Comparison of ENCODE assay signal across 1 cellular context in the genomic region with DNA sequence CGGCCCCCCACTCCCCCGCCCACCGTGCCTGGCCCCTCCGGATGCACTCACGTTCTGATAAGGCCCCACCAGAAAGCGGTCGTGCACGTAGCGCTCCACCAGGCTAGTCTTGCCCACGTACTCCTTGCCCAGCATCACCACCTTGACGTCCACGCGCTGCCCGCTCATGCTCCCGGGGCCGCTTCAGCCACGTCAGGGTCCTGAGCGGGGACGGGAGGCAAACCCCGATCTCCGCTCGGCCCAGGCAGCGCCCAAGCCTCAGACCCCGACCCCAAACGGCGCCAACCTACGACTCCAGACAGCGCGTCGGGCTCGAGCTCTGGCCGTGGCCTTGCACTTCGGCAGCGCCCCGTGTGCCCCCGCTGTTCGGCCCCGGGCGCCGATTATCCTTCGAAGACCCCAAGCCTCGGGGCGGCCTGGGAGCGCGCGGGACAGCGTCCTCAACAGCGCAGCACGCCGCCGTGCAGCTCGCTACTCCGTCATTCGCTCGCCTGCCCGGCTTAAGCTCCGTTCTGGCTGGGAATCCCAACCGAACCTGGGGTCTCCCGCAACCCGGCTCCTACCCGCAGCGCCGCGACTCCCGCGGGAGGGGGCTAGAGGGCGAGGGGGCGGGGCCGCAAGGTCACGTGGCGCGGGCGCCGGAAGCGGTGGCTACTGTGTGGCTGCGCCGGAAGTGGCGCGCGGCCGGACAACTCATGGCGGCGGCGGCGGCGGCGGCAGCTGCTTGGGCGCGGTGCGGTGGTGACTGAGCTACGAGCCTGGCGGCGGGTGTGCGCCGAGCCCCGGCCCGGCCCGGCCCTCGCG.
TF ChIP-seq lines count a peak whose summit lies in the region.

A gene with protein sequence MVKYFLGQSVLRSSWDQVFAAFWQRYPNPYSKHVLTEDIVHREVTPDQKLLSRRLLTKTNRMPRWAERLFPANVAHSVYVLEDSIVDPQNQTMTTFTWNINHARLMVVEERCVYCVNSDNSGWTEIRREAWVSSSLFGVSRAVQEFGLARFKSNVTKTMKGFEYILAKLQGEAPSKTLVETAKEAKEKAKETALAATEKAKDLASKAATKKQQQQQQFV (plus strand): TSS at position 679 of the 804 bp plus-strand sequence. CDS start 187 bp downstream, outside the sequence.
A gene (minus strand): TSS at position 599 of the 804 bp plus-strand sequence. CDS start 431 bp downstream, at position 168.

TF ChIP-seq in H1, 55 proteins besides CTCF, POLR2A, EP300 and RAD21 (continues in another document):
- no peak for TF ChIP-seq SP2 (IDR thresholded peaks at IDR 0.05; ENCODE audit: low read length)
- TF ChIP-seq TEAD4 (IDR thresholded peaks at IDR 0.05; ENCODE audit: low read depth, low read length), result no peak
- peak; percentile 7 for TF ChIP-seq NANOG (IDR thresholded peaks at IDR 0.05; ENCODE audit: insufficient read depth, low read depth, low read length, poor library complexity, severe bottlenecking)
- peak; percentile 84 for TF ChIP-seq TAF1 (IDR thresholded peaks at IDR 0.05; ENCODE audit: low read depth, low read length)
- no peak for TF ChIP-seq BACH1 (IDR thresholded peaks at IDR 0.05; ENCODE audit: low read length)
- TF ChIP-seq POLR2AphosphoS5 (IDR thresholded peaks at IDR 0.05; ENCODE audit: low read depth, low read length), result no peak; the same call in none of the 2 replicates
- no peak for TF ChIP-seq EGR1 (IDR thresholded peaks at IDR 0.05; ENCODE audit: borderline replicate concordance, low read depth, low read length)
- TF ChIP-seq SP1 (IDR thresholded peaks at IDR 0.05; ENCODE audit: low read depth, low read length), result no peak
- TF ChIP-seq, protein P1, sequence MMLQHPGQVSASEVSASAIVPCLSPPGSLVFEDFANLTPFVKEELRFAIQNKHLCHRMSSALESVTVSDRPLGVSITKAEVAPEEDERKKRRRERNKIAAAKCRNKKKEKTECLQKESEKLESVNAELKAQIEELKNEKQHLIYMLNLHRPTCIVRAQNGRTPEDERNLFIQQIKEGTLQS (IDR thresholded peaks at IDR 0.05; ENCODE audit: insufficient read depth, low read depth, low read length), result peak; percentile 92
- TF ChIP-seq GABPA (IDR thresholded peaks at IDR 0.05; ENCODE audit: borderline replicate concordance, insufficient read depth, low read length), result peak; percentile 91
- TF ChIP-seq SP4 (IDR thresholded peaks at IDR 0.05; ENCODE audit: low read length), result no peak
- TF ChIP-seq JUND (IDR thresholded peaks at IDR 0.05; ENCODE audit: low read length), result peak; percentile 27; the same call in 1 of the 2 replicates
- no peak for TF ChIP-seq GTF2F1 (IDR thresholded peaks at IDR 0.05; ENCODE audit: borderline replicate concordance, low read depth, low read length)
- peak; percentile 52 to 81; a peak in 2 of 4 replicates for TF ChIP-seq SIN3A (conservative IDR thresholded peaks at IDR 0.05 in 1 of 2, IDR thresholded peaks at IDR 0.05 in 1 of 2; ENCODE audit: low read depth in 1 of 2, low read length in 2 of 2)
- TF ChIP-seq CHD1 (IDR thresholded peaks at IDR 0.05; ENCODE audit: low read depth, low read length), result no peak
- no peak for TF ChIP-seq MAFK (IDR thresholded peaks at IDR 0.05; ENCODE audit: low read depth, low read length)
- no peak for TF ChIP-seq KDM1A (IDR thresholded peaks at IDR 0.05; ENCODE audit: borderline replicate concordance, low read length)
- TF ChIP-seq CTBP2 (IDR thresholded peaks at IDR 0.05; ENCODE audit: borderline replicate concordance, insufficient read depth, insufficient read length, low read length), result no peak
- TF ChIP-seq, protein P2, sequence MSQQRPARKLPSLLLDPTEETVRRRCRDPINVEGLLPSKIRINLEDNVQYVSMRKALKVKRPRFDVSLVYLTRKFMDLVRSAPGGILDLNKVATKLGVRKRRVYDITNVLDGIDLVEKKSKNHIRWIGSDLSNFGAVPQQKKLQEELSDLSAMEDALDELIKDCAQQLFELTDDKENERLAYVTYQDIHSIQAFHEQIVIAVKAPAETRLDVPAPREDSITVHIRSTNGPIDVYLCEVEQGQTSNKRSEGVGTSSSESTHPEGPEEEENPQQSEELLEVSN (IDR thresholded peaks at IDR 0.05), result peak; percentile 70
- TF ChIP-seq JUN (IDR thresholded peaks at IDR 0.05; ENCODE audit: low read depth, low read length), result no peak
- peak; percentile 83; the same call in 1 of the 2 replicates for TF ChIP-seq YY1 (IDR thresholded peaks at IDR 0.05; ENCODE audit: low read depth, low read length)
- TF ChIP-seq RXRA (IDR thresholded peaks at IDR 0.05; ENCODE audit: insufficient read depth, low read depth, low read length), result no peak
- TF ChIP-seq KDM5A (IDR thresholded peaks at IDR 0.05; ENCODE audit: low read length), result no peak
- TF ChIP-seq ZNF274 (IDR thresholded peaks at IDR 0.05; ENCODE audit: borderline replicate concordance, extremely low read depth, low read length), result no peak
- TF ChIP-seq CBX8 (IDR thresholded peaks at IDR 0.05; ENCODE audit: borderline replicate concordance, low read depth, low read length), result no peak
- TF ChIP-seq KDM4A (IDR thresholded peaks at IDR 0.05; ENCODE audit: low read depth, low read length, severe bottlenecking), result peak; percentile 72
- peak; percentile 76 for TF ChIP-seq CREB1 (IDR thresholded peaks at IDR 0.05)
- no peak for TF ChIP-seq RNF2 (IDR thresholded peaks at IDR 0.05; ENCODE audit: borderline replicate concordance, low read depth, low read length, missing control alignments, poor library complexity, severe bottlenecking)
- no peak for TF ChIP-seq SRF (IDR thresholded peaks at IDR 0.05; ENCODE audit: low read depth, low read length)
- TF ChIP-seq ASH2L (IDR thresholded peaks at IDR 0.05; ENCODE audit: low read length), result peak; percentile 72
- TF ChIP-seq SUZ12 (IDR thresholded peaks at IDR 0.05; ENCODE audit: low read length), result no peak
- no peak for TF ChIP-seq HDAC6 (IDR thresholded peaks at IDR 0.05; ENCODE audit: low read depth, low read length)
- no peak for TF ChIP-seq BRCA1 (IDR thresholded peaks at IDR 0.05; ENCODE audit: low read depth, low read length)
- TF ChIP-seq, protein P3, sequence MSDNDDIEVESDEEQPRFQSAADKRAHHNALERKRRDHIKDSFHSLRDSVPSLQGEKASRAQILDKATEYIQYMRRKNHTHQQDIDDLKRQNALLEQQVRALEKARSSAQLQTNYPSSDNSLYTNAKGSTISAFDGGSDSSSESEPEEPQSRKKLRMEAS (IDR thresholded peaks at IDR 0.05), result peak; percentile 68
- TF ChIP-seq, protein P4, sequence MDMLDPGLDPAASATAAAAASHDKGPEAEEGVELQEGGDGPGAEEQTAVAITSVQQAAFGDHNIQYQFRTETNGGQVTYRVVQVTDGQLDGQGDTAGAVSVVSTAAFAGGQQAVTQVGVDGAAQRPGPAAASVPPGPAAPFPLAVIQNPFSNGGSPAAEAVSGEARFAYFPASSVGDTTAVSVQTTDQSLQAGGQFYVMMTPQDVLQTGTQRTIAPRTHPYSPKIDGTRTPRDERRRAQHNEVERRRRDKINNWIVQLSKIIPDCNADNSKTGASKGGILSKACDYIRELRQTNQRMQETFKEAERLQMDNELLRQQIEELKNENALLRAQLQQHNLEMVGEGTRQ (IDR thresholded peaks at IDR 0.05; ENCODE audit: low read length), result peak; percentile 94
- TF ChIP-seq, protein P5, sequence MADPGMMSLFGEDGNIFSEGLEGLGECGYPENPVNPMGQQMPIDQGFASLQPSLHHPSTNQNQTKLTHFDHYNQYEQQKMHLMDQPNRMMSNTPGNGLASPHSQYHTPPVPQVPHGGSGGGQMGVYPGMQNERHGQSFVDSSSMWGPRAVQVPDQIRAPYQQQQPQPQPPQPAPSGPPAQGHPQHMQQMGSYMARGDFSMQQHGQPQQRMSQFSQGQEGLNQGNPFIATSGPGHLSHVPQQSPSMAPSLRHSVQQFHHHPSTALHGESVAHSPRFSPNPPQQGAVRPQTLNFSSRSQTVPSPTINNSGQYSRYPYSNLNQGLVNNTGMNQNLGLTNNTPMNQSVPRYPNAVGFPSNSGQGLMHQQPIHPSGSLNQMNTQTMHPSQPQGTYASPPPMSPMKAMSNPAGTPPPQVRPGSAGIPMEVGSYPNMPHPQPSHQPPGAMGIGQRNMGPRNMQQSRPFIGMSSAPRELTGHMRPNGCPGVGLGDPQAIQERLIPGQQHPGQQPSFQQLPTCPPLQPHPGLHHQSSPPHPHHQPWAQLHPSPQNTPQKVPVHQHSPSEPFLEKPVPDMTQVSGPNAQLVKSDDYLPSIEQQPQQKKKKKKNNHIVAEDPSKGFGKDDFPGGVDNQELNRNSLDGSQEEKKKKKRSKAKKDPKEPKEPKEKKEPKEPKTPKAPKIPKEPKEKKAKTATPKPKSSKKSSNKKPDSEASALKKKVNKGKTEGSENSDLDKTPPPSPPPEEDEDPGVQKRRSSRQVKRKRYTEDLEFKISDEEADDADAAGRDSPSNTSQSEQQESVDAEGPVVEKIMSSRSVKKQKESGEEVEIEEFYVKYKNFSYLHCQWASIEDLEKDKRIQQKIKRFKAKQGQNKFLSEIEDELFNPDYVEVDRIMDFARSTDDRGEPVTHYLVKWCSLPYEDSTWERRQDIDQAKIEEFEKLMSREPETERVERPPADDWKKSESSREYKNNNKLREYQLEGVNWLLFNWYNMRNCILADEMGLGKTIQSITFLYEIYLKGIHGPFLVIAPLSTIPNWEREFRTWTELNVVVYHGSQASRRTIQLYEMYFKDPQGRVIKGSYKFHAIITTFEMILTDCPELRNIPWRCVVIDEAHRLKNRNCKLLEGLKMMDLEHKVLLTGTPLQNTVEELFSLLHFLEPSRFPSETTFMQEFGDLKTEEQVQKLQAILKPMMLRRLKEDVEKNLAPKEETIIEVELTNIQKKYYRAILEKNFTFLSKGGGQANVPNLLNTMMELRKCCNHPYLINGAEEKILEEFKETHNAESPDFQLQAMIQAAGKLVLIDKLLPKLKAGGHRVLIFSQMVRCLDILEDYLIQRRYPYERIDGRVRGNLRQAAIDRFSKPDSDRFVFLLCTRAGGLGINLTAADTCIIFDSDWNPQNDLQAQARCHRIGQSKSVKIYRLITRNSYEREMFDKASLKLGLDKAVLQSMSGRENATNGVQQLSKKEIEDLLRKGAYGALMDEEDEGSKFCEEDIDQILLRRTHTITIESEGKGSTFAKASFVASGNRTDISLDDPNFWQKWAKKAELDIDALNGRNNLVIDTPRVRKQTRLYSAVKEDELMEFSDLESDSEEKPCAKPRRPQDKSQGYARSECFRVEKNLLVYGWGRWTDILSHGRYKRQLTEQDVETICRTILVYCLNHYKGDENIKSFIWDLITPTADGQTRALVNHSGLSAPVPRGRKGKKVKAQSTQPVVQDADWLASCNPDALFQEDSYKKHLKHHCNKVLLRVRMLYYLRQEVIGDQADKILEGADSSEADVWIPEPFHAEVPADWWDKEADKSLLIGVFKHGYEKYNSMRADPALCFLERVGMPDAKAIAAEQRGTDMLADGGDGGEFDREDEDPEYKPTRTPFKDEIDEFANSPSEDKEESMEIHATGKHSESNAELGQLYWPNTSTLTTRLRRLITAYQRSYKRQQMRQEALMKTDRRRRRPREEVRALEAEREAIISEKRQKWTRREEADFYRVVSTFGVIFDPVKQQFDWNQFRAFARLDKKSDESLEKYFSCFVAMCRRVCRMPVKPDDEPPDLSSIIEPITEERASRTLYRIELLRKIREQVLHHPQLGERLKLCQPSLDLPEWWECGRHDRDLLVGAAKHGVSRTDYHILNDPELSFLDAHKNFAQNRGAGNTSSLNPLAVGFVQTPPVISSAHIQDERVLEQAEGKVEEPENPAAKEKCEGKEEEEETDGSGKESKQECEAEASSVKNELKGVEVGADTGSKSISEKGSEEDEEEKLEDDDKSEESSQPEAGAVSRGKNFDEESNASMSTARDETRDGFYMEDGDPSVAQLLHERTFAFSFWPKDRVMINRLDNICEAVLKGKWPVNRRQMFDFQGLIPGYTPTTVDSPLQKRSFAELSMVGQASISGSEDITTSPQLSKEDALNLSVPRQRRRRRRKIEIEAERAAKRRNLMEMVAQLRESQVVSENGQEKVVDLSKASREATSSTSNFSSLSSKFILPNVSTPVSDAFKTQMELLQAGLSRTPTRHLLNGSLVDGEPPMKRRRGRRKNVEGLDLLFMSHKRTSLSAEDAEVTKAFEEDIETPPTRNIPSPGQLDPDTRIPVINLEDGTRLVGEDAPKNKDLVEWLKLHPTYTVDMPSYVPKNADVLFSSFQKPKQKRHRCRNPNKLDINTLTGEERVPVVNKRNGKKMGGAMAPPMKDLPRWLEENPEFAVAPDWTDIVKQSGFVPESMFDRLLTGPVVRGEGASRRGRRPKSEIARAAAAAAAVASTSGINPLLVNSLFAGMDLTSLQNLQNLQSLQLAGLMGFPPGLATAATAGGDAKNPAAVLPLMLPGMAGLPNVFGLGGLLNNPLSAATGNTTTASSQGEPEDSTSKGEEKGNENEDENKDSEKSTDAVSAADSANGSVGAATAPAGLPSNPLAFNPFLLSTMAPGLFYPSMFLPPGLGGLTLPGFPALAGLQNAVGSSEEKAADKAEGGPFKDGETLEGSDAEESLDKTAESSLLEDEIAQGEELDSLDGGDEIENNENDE (IDR thresholded peaks at IDR 0.05; ENCODE audit: insufficient replicate concordance, low read length), result no peak
- no peak for TF ChIP-seq FOSL1 (IDR thresholded peaks at IDR 0.05; ENCODE audit: insufficient read depth, low read depth, low read length)
- no peak for TF ChIP-seq RBBP5 (IDR thresholded peaks at IDR 0.05; ENCODE audit: borderline replicate concordance, low read depth, low read length)
- no peak for TF ChIP-seq SAP30 (IDR thresholded peaks at IDR 0.05; ENCODE audit: insufficient read depth, insufficient replicate concordance, low read length)
- peak; percentile 56; the same call in 1 of the 2 replicates for TF ChIP-seq TBP (IDR thresholded peaks at IDR 0.05; ENCODE audit: low read depth, low read length)
- TF ChIP-seq TCF12 (IDR thresholded peaks at IDR 0.05; ENCODE audit: low read depth, low read length), result no peak
- peak; percentile 57; the same call in 1 of the 2 replicates for TF ChIP-seq PHF8 (conservative IDR thresholded peaks at IDR 0.05; ENCODE audit: low read depth, low read length)
- no peak for TF ChIP-seq TAF7 (optimal IDR thresholded peaks at IDR 0.05; ENCODE audit: borderline replicate concordance, low read depth, low read length)
- no peak; a peak in 1 of 4 replicates for TF ChIP-seq HDAC2 (IDR thresholded peaks at IDR 0.05; ENCODE audit: borderline replicate concordance in 1 of 2, low read depth in 2 of 2, low read length in 2 of 2)
- no peak for TF ChIP-seq POU5F1 (IDR thresholded peaks at IDR 0.05; ENCODE audit: low read depth, low read length)
- no peak for TF ChIP-seq NRF1 (IDR thresholded peaks at IDR 0.05; ENCODE audit: low read depth, low read length)
- TF ChIP-seq BCL11A (IDR thresholded peaks at IDR 0.05; ENCODE audit: low read depth in 2 of 2, low read length in 2 of 2), result no peak
- TF ChIP-seq, protein P6, sequence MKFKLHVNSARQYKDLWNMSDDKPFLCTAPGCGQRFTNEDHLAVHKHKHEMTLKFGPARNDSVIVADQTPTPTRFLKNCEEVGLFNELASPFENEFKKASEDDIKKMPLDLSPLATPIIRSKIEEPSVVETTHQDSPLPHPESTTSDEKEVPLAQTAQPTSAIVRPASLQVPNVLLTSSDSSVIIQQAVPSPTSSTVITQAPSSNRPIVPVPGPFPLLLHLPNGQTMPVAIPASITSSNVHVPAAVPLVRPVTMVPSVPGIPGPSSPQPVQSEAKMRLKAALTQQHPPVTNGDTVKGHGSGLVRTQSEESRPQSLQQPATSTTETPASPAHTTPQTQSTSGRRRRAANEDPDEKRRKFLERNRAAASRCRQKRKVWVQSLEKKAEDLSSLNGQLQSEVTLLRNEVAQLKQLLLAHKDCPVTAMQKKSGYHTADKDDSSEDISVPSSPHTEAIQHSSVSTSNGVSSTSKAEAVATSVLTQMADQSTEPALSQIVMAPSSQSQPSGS (IDR thresholded peaks at IDR 0.05; ENCODE audit: low read length), result no peak
- TF ChIP-seq CBX5 (IDR thresholded peaks at IDR 0.05; ENCODE audit: low read depth, low read length), result no peak
- no peak for TF ChIP-seq SIRT6 (IDR thresholded peaks at IDR 0.05; ENCODE audit: low read length)
- TF ChIP-seq SIX5 (IDR thresholded peaks at IDR 0.05; ENCODE audit: low read depth, low read length), result no peak
- no peak for TF ChIP-seq CHD2 (IDR thresholded peaks at IDR 0.05; ENCODE audit: low read length)
